9 cellular contexts compared by ENCODE assay signal in genomic region chr19:8459520-8460260, GRCh38. TPM values are rescaled to one million over a fixed set of nuclear protein-coding genes. Genes with fewer than 3 reads are reported as not detected.
DNase-seq lines count a peak whose midpoint lies in the region; TF ChIP-seq lines count a peak whose summit lies in the region.
"Had no signal": no experiment of that assay in that cellular context is flagged by ENCODE, and none has a peak within 500 bp of the region (broad histone marks: within the 10 kb centered on the region; RNA-seq: fewer than 3 reads in every experiment).

No MANE protein-coding gene starts in this region.

- peaks cover 23 to 43% of the 10 kb centered on the region in 2 donors for H3K4me1 ChIP-seq in ascending aorta
- peaks cover 49% of the 10 kb centered on the region for H3K4me1 ChIP-seq in hepatocyte (ENCODE audit: insufficient read depth)
- peaks cover 26% of the 10 kb centered on the region for H3K4me1 ChIP-seq in smooth muscle cell (ENCODE audit: low read depth)
- peaks cover under 1% of the 10 kb centered on the region for H3K4me1 ChIP-seq in effector memory CD4-positive, alpha-beta T cell (ENCODE audit: control insufficient read depth, insufficient read depth, low read length, poor library complexity, severe bottlenecking)

- H3K9me3 ChIP-seq in ascending aorta (no peaks in the 10 kb centered on the region), hepatocyte (ENCODE audit: low read depth) (no peaks in the 10 kb centered on the region), smooth muscle cell (replicated peaks; ENCODE audit: low read depth) (no peaks in the 10 kb centered on the region)
- no peaks in the 10 kb centered on the region for H3K9me3 ChIP-seq in effector memory CD4-positive, alpha-beta T cell (ENCODE audit: control insufficient read depth, low read length)

- intact Hi-C loops in ascending aorta (cut with DNase I) = no loop called here

- H3K9ac ChIP-seq in smooth muscle cell (ENCODE audit: low read depth) = peak overlapping the region; percentile 21

- H3F3A ChIP-seq in smooth muscle cell (ENCODE audit: low read depth) = peaks cover 24% of the 10 kb centered on the region

- peaks cover 100% of the 10 kb centered on the region for H3K79me2 ChIP-seq in hepatocyte
- H3K79me2 ChIP-seq in smooth muscle cell (ENCODE audit: low read depth) = peaks cover 100% of the 10 kb centered on the region

- H2AFZ ChIP-seq in hepatocyte (no peak overlapping the region), smooth muscle cell (ENCODE audit: low read depth) (no peak overlapping the region)

- DNase-seq in HCEC 1CT (peak; percentile 84), ascending aorta (ENCODE audit: low spot score in 2 of 2) (no peak), hepatocyte (ENCODE audit: low spot score) (no peak), smooth muscle cell (lab: John Stamatoyannopoulos, UW; ENCODE audit: unreplicated experiment) (no peak), NAMALWA (ENCODE audit: low spot score) (no peak), SIG-M5 treated with dmso at 0.1 percent for 504 hours (lab: John Stamatoyannopoulos, UW; ENCODE audit: unreplicated experiment) (no peak), NCI-H2081 (lab: John Stamatoyannopoulos, UW) (no peak)
- no peak for DNase-seq in effector memory CD4-positive, alpha-beta T cell
- DNase-seq: NCI-H2171 had no signal

- no peaks in the 10 kb centered on the region for H3K9me2 ChIP-seq in hepatocyte (replicated peaks; ENCODE audit: insufficient read depth)

- H4K20me1 ChIP-seq in hepatocyte (ENCODE audit: insufficient read depth, poor library complexity, severe bottlenecking) (peaks cover 100% of the 10 kb centered on the region), smooth muscle cell (ENCODE audit: low read depth) (peaks cover 100% of the 10 kb centered on the region)

- H3K27me3 ChIP-seq in ascending aorta (no peaks in the 10 kb centered on the region), hepatocyte (no peaks in the 10 kb centered on the region), smooth muscle cell (ENCODE audit: low read depth) (no peaks in the 10 kb centered on the region)
- H3K27me3 ChIP-seq in effector memory CD4-positive, alpha-beta T cell (replicated peaks; ENCODE audit: control insufficient read depth, insufficient read depth, low read length, poor library complexity, severe bottlenecking) = no peaks in the 10 kb centered on the region

- 19% methylated on average over 6 of the region's 6 CpGs for WGBS in hepatocyte (ENCODE audit: low lambda C conversion rate, missing lambda C conversion rate)
- 17% methylated on average over 6 of the region's 6 CpGs for WGBS in smooth muscle cell (ENCODE audit: low lambda C conversion rate)

- H3K4me2 ChIP-seq in hepatocyte (peak overlapping the region; percentile 47), smooth muscle cell (peak overlapping the region; percentile 76)

- H3K4me3 ChIP-seq in ascending aorta (peak overlapping the region in 1 of 2 donors; percentile 20), hepatocyte (no peak overlapping the region), smooth muscle cell (no peak overlapping the region)
- no peak overlapping the region for H3K4me3 ChIP-seq in effector memory CD4-positive, alpha-beta T cell (ENCODE audit: insufficient read depth, low read depth, low read length, poor library complexity, severe bottlenecking)

- H3K36me3 ChIP-seq in ascending aorta = peaks cover 25 to 35% of the 10 kb centered on the region in 2 donors
- peaks cover 6% of the 10 kb centered on the region for H3K36me3 ChIP-seq in hepatocyte (replicated peaks; ENCODE audit: insufficient read depth, low read depth)
- H3K36me3 ChIP-seq in smooth muscle cell (ENCODE audit: low read depth) = peaks cover 5% of the 10 kb centered on the region
- peaks cover 60% of the 10 kb centered on the region for H3K36me3 ChIP-seq in effector memory CD4-positive, alpha-beta T cell (ENCODE audit: control insufficient read depth, insufficient read depth, low read length)

- H3K27ac ChIP-seq in ascending aorta (peak overlapping the region; percentile 68 to 74), hepatocyte (peak overlapping the region; percentile 47), smooth muscle cell (ENCODE audit: low read depth) (peak overlapping the region; percentile 80)
- no peak overlapping the region for H3K27ac ChIP-seq in effector memory CD4-positive, alpha-beta T cell (ENCODE audit: insufficient read depth, low read length, poor library complexity, severe bottlenecking)

- no peak for TF ChIP-seq CTCF in ascending aorta (IDR thresholded peaks at IDR 0.05)
- no peak for TF ChIP-seq CTCF in hepatocyte (IDR thresholded peaks at IDR 0.05; ENCODE audit: poor library complexity)
- no peak for TF ChIP-seq CTCF in smooth muscle cell (IDR thresholded peaks at IDR 0.05; ENCODE audit: borderline replicate concordance, insufficient read depth, poor library complexity, severe bottlenecking)

RNA-seq across cellular contexts. Expression of gene HNRNPM, which starts 14.9 kb away (rescaled TPM):
- total RNA-seq in ascending aorta = 198 TPM
- total RNA-seq in hepatocyte = 64.7 and 69.3 TPM in 2 replicates
- polyA plus RNA-seq in hepatocyte = 159 and 161 TPM in 2 replicates
- total RNA-seq in smooth muscle cell = 44.3 and 54.9 TPM in 2 replicates
- 143 and 156 TPM in 2 replicates for polyA plus RNA-seq in smooth muscle cell

RNA-seq across cellular contexts. Expression of gene PRAM1, which starts 42.8 kb away (rescaled TPM):
- total RNA-seq in ascending aorta (not detected), hepatocyte (0.44 and 0.73 TPM in 2 replicates), smooth muscle cell (not detected in 2 replicates)
- polyA plus RNA-seq in hepatocyte (0.48 and 0.91 TPM in 2 replicates), smooth muscle cell (0.18 and 0.74 TPM in 2 replicates)

RNA-seq across cellular contexts. Expression of gene MARCHF2, which starts 46.6 kb away (rescaled TPM):
- total RNA-seq in ascending aorta (151 TPM), hepatocyte (39.0 and 73.5 TPM in 2 replicates), smooth muscle cell (22.2 and 22.5 TPM in 2 replicates)
- polyA plus RNA-seq in hepatocyte (32.9 and 38.5 TPM in 2 replicates), smooth muscle cell (24.4 and 32.5 TPM in 2 replicates)

RNA-seq across cellular contexts. Expression of gene ZNF414, which starts 54.3 kb away (rescaled TPM):
- total RNA-seq in ascending aorta = 189 TPM
- total RNA-seq in hepatocyte = 3.8 and 5.7 TPM in 2 replicates
- polyA plus RNA-seq in hepatocyte = 54.2 and 54.3 TPM in 2 replicates
- total RNA-seq in smooth muscle cell = 1.3 and 10.2 TPM in 2 replicates
- 33.0 and 42.4 TPM in 2 replicates for polyA plus RNA-seq in smooth muscle cell
